Comparison of ENCODE assay signal across 4 cellular contexts in the genomic region with DNA sequence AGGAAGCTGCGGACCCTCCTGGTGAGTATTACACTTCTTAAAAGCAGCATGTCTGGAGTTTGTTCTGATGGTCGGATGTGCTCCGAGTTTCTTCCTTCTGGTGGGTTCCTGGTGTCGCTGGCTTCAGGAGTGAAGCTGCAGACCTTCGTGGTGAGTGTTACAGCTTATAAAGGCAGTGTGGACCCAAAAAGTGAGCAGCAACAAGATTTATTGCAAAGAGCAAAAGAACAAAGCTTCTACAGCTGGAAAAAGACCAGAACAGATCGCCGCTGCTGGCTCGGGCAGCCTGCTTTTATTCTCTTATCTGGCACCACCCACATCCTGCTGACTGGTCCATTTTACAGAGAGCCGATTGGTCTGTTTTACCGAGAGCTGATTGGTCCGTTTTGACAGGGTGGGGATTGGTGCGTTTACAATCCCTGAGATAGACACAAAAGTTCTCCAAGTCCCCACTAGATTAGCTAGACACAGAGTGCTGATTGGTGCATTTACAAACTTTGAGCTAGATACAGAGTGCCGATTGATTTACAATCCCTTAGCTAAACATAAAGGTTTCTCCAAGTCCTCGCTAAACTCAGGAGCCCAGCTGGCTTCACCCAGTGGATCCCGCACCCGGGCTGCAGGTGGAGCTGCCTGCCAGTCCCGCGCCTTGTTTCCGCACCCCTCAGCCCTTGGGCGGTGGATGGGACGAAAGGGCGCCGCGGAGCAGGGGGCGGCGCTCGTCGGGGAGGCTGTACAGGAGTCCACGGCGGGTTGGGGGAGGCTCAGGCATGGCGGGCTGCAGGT. TPM values are rescaled to one million over a fixed set of nuclear protein-coding genes. Genes with fewer than 3 reads are reported as not detected.
"Had no signal": no experiment of that assay in that cellular context is flagged by ENCODE, and none has a peak within 500 bp of the region (broad histone marks: within the 10 kb centered on the region; RNA-seq: fewer than 3 reads in every experiment).

No MANE protein-coding gene starts in this region.

RNA-seq across cellular contexts. Expression of gene SYT14, which starts 49.5 kb away (rescaled TPM):
- total RNA-seq: activated B cell treated with CpG ODN at 0.5 μM for 24 hours; activated CD4-positive, alpha-beta memory T cell treated with anti-CD3 and anti-CD28 coated beads, Interleukin-2, amount 10 ng/mL, durations not matched to agents 7 days and 5 days; activated CD8-positive, alpha-beta memory T cell treated with anti-CD3 and anti-CD28 coated beads, Interleukin-2, amount 10 ng/mL, durations not matched to agents 7 days and 5 days; bronchial epithelial cell had no signal
